Comparison of ENCODE assay signal across 19 cellular contexts in genomic region chr13:80462567-80462966, GRCh38.
"Had no signal": no experiment of that assay in that cellular context is flagged by ENCODE, and none has a peak within 500 bp of the region (broad histone marks: within the 10 kb centered on the region; RNA-seq: fewer than 3 reads in every experiment).

No MANE protein-coding gene starts in this region.

- DNase-seq: activated CD8-positive, alpha-beta memory T cell treated with anti-CD3 and anti-CD28 coated beads for 24 hours; activated CD8-positive, alpha-beta memory T cell treated with anti-CD3 and anti-CD28 coated beads, Interleukin-2, amount 50 U/mL, for 4 hours; activated effector memory CD4-positive, alpha-beta T cell treated with Interleukin-2 at 50 U/mL for 16 hours; activated naive CD4-positive, alpha-beta T cell treated with anti-CD3 and anti-CD28 coated beads, Interleukin-2, amount 10 ng/mL, durations not matched to agents 7 days and 5 days; activated naive CD8-positive, alpha-beta T cell treated with anti-CD3 and anti-CD28 coated beads, Interleukin-2, amount 50 U/mL, for 24 hours; activated T-cell treated with anti-CD3 and anti-CD28 coated beads, Interleukin-2, amount 50 U/mL, for 4 hours; cerebellar nuclear complex; cortex of kidney; left colon; retina; sigmoid colon; stimulated activated CD4-positive, alpha-beta T cell treated with anti-CD3 and anti-CD28 coated beads, Interleukin-2, amount 100 ng/mL, for 48 hours; stimulated activated CD8-positive, alpha-beta memory T cell treated with anti-CD3 and anti-CD28 coated beads, Interleukin-4, amount 100 ng/mL, for 48 hours; stimulated activated naive B cell treated with anti-CD40 and anti-IgM and Interleukin-4, amounts not matched to agents 10 μg/mL and 1 μg/mL and 100 μg/mL, for 72 hours; trophoblast cell had no signal

- H3K9me3 Mint-ChIP-seq: activated naive CD4-positive, alpha-beta T cell treated with anti-CD3 and anti-CD28 coated beads, Interleukin-2, amount 10 ng/mL, durations not matched to agents 7 days and 5 days; activated T-cell treated with anti-CD3 and anti-CD28 coated beads, Interleukin-2, amount 50 U/mL, for 4 hours; natural killer cell treated with Interleukin-12 subunit alpha and Interleukin-12 subunit beta and Interleukin-15 and Interleukin-18, amount 100 ng/mL, for 72 hours had no signal

- H3K4me3 Mint-ChIP-seq: activated naive CD4-positive, alpha-beta T cell treated with anti-CD3 and anti-CD28 coated beads, Interleukin-2, amount 10 ng/mL, durations not matched to agents 7 days and 5 days; activated naive CD8-positive, alpha-beta T cell treated with anti-CD3 and anti-CD28 coated beads, Interleukin-2, amount 50 U/mL, for 24 hours; activated T-cell treated with anti-CD3 and anti-CD28 coated beads, Interleukin-2, amount 50 U/mL, for 4 hours; memory B cell; natural killer cell treated with Interleukin-12 subunit alpha and Interleukin-12 subunit beta and Interleukin-15 and Interleukin-18, amount 100 ng/mL, for 72 hours; stimulated activated naive B cell treated with anti-CD40 and anti-IgM and Interleukin-4, amounts not matched to agents 10 μg/mL and 1 μg/mL and 100 μg/mL, for 72 hours; WTC11 had no signal

- H3K4me1 Mint-ChIP-seq: activated naive CD4-positive, alpha-beta T cell treated with anti-CD3 and anti-CD28 coated beads, Interleukin-2, amount 10 ng/mL, durations not matched to agents 7 days and 5 days; activated naive CD8-positive, alpha-beta T cell treated with anti-CD3 and anti-CD28 coated beads, Interleukin-2, amount 50 U/mL, for 24 hours; memory B cell; WTC11 had no signal

- ATAC-seq: activated naive CD8-positive, alpha-beta T cell treated with anti-CD3 and anti-CD28 coated beads, Interleukin-2, amount 50 U/mL, for 24 hours; activated T-cell treated with anti-CD3 and anti-CD28 coated beads, Interleukin-2, amount 50 U/mL, for 4 hours; left colon; natural killer cell treated with Interleukin-12 subunit alpha and Interleukin-12 subunit beta and Interleukin-15 and Interleukin-18, amount 100 ng/mL, for 72 hours; WTC11 had no signal

- H3K36me3 Mint-ChIP-seq: activated naive CD4-positive, alpha-beta T cell treated with anti-CD3 and anti-CD28 coated beads, Interleukin-2, amount 10 ng/mL, durations not matched to agents 7 days and 5 days; memory B cell; WTC11 had no signal

- H3K27me3 Mint-ChIP-seq: activated naive CD4-positive, alpha-beta T cell treated with anti-CD3 and anti-CD28 coated beads, Interleukin-2, amount 10 ng/mL, durations not matched to agents 7 days and 5 days; activated naive CD8-positive, alpha-beta T cell treated with anti-CD3 and anti-CD28 coated beads, Interleukin-2, amount 50 U/mL, for 24 hours; memory B cell; natural killer cell treated with Interleukin-12 subunit alpha and Interleukin-12 subunit beta and Interleukin-15 and Interleukin-18, amount 100 ng/mL, for 72 hours; progenitor cell of endocrine pancreas; stimulated activated naive B cell treated with anti-CD40 and anti-IgM and Interleukin-4, amounts not matched to agents 10 μg/mL and 1 μg/mL and 100 μg/mL, for 72 hours had no signal

- H3K27ac Mint-ChIP-seq: activated naive CD4-positive, alpha-beta T cell treated with anti-CD3 and anti-CD28 coated beads, Interleukin-2, amount 10 ng/mL, durations not matched to agents 7 days and 5 days; activated naive CD8-positive, alpha-beta T cell treated with anti-CD3 and anti-CD28 coated beads, Interleukin-2, amount 50 U/mL, for 24 hours; memory B cell; natural killer cell treated with Interleukin-12 subunit alpha and Interleukin-12 subunit beta and Interleukin-15 and Interleukin-18, amount 100 ng/mL, for 72 hours; progenitor cell of endocrine pancreas; stimulated activated naive B cell treated with anti-CD40 and anti-IgM and Interleukin-4, amounts not matched to agents 10 μg/mL and 1 μg/mL and 100 μg/mL, for 72 hours; WTC11 had no signal
